In the genomic region with DNA sequence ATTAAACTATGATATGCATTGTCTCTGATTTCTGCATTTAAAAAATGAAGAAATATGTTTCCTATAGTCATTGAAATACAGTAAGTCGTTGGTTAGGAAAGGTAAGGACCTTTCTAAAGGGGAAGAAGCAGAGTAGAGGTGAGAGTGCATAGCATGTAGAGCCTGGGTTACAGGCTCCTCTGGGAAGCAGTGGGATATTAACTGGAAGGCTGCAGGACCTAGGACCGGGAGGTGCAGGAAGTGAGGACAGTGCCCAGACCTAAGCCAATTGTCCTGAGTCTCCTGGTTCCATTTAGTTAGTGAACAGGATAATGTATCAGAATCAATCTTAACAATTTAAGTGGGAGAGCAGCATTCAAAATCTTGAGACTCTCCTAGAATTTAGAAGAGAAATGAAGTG, we compare ENCODE assay signal across 1 cellular context.
TF ChIP-seq lines count a peak whose summit lies in the region.

No MANE protein-coding gene starts in this region.

TF ChIP-seq in WTC11, 78 proteins besides CTCF, POLR2A, EP300 and RAD21 (continued from another document):
- TF ChIP-seq USF2 (CRISPR knock-in tag; IDR thresholded peaks at IDR 0.05) (no peak), NFE2L1 (CRISPR knock-in tag; IDR thresholded peaks at IDR 0.05) (no peak), TEAD1 (CRISPR knock-in tag; IDR thresholded peaks at IDR 0.05) (no peak), ATF1 (CRISPR knock-in tag; IDR thresholded peaks at IDR 0.05) (no peak), TCF7 (CRISPR knock-in tag; IDR thresholded peaks at IDR 0.05; ENCODE audit: low read depth) (no peak), HMGA2 (CRISPR knock-in tag; IDR thresholded peaks at IDR 0.05) (no peak), ATF2 (CRISPR knock-in tag; IDR thresholded peaks at IDR 0.05; ENCODE audit: borderline replicate concordance, low read depth) (no peak), TP53 (CRISPR knock-in tag; IDR thresholded peaks at IDR 0.05) (no peak)
- TF ChIP-seq, protein P1, sequence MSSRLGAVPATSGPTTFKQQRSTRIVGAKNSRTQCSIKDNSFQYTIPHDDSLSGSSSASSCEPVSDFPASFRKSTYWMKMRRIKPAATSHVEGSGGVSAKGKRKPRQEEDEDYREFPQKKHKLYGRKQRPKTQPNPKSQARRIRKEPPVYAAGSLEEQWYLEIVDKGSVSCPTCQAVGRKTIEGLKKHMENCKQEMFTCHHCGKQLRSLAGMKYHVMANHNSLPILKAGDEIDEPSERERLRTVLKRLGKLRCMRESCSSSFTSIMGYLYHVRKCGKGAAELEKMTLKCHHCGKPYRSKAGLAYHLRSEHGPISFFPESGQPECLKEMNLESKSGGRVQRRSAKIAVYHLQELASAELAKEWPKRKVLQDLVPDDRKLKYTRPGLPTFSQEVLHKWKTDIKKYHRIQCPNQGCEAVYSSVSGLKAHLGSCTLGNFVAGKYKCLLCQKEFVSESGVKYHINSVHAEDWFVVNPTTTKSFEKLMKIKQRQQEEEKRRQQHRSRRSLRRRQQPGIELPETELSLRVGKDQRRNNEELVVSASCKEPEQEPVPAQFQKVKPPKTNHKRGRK (CRISPR knock-in tag; IDR thresholded peaks at IDR 0.05; ENCODE audit: borderline replicate concordance) = no peak
- TF ChIP-seq, protein P2, sequence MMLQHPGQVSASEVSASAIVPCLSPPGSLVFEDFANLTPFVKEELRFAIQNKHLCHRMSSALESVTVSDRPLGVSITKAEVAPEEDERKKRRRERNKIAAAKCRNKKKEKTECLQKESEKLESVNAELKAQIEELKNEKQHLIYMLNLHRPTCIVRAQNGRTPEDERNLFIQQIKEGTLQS (CRISPR knock-in tag; conservative IDR thresholded peaks at IDR 0.05) = no peak
